Comparison of ENCODE assay signal across 1 cellular context in genomic region chr11:62851807-62852522, GRCh38.
A peak's percentile ranks its signal among the peaks of the same experiment; 100 is the strongest.
TF ChIP-seq lines count a peak whose summit lies in the region.

No MANE protein-coding gene starts in this region.

TF ChIP-seq in K562, 482 proteins besides CTCF, POLR2A, EP300 and RAD21 (continued from another document and continues in another):
- TF ChIP-seq PKNOX1 (IDR thresholded peaks at IDR 0.05) (peak; percentile 67), MXD1 (CRISPR knock-in tag; IDR thresholded peaks at IDR 0.05; ENCODE audit: borderline replicate concordance, poor library complexity, severe bottlenecking) (no peak), XRCC3 (IDR thresholded peaks at IDR 0.05) (no peak), KAT7 (CRISPR knock-in tag; IDR thresholded peaks at IDR 0.05; ENCODE audit: borderline replicate concordance) (peak; percentile 92; the same call in 1 of the 2 replicates), CREB1 (IDR thresholded peaks at IDR 0.05) (no peak), CREB1 (CRISPR knock-in tag; IDR thresholded peaks at IDR 0.05) (peak; percentile 37; the same call in 1 of the 2 replicates), TAF9B (IDR thresholded peaks at IDR 0.05; ENCODE audit: partially characterized antibody) (no peak), FOXJ3 (CRISPR knock-in tag; IDR thresholded peaks at IDR 0.05) (no peak), POLR2G (IDR thresholded peaks at IDR 0.05; ENCODE audit: low read depth, low read length) (0 out of 2 replicates have a peak, but pooled peaks have one; percentile 13), TCF3 (CRISPR knock-in tag; IDR thresholded peaks at IDR 0.05) (no peak), ZKSCAN3 (CRISPR knock-in tag; IDR thresholded peaks at IDR 0.05) (no peak), KLF16 (IDR thresholded peaks at IDR 0.05) (no peak), ZBTB1 (CRISPR knock-in tag; IDR thresholded peaks at IDR 0.05; ENCODE audit: borderline replicate concordance, low read depth) (0 out of 2 replicates have a peak, but pooled peaks have one; percentile 18), YBX1 (IDR thresholded peaks at IDR 0.05) (no peak), PHB (CRISPR knock-in tag; IDR thresholded peaks at IDR 0.05) (no peak), CTBP1 (IDR thresholded peaks at IDR 0.05; ENCODE audit: borderline replicate concordance) (0 out of 2 replicates have a peak, but pooled peaks have one; percentile 4), MXI1 (IDR thresholded peaks at IDR 0.05; ENCODE audit: low read depth, low read length) (peak; percentile 14; the same call in 1 of the 2 replicates), ATF1 (CRISPR knock-in tag; IDR thresholded peaks at IDR 0.05) (no peak), ATF1 (tag; IDR thresholded peaks at IDR 0.05) (no peak), ELF1 (tag; IDR thresholded peaks at IDR 0.05) (no peak), ZNF263 (CRISPR knock-in tag; IDR thresholded peaks at IDR 0.05; ENCODE audit: borderline replicate concordance) (no peak), MTA2 (IDR thresholded peaks at IDR 0.05; ENCODE audit: low read depth) (no peak), HNRNPLL (IDR thresholded peaks at IDR 0.05; ENCODE audit: low read depth, low read length, poor library complexity, severe bottlenecking) (no peak), TGIF2 (CRISPR knock-in tag; IDR thresholded peaks at IDR 0.05) (peak; percentile 50; the same call in 1 of the 2 replicates), FOXK2 (conservative IDR thresholded peaks at IDR 0.05 in 1 of 2, IDR thresholded peaks at IDR 0.05 in 1 of 2; ENCODE audit: low read depth in 2 of 2) (peak in 1 of 2 experiments; percentile 64; a peak in 1 of 4 replicates), FOSL1 (tag; conservative IDR thresholded peaks at IDR 0.05) (no peak), ZNF174 (CRISPR knock-in tag; IDR thresholded peaks at IDR 0.05) (no peak), ZBTB26 (CRISPR knock-in tag; IDR thresholded peaks at IDR 0.05) (no peak), BCLAF1 (IDR thresholded peaks at IDR 0.05; ENCODE audit: borderline replicate concordance in 1 of 2, control insufficient read depth in 1 of 2, low read depth in 2 of 2, low read length in 1 of 2) (0 out of 4 replicates have a peak, but pooled peaks of 1 of the 2 experiments have one; percentile 40), GABPA (tag; conservative IDR thresholded peaks at IDR 0.05; ENCODE audit: low read depth) (no peak), THRAP3 (IDR thresholded peaks at IDR 0.05; ENCODE audit: borderline replicate concordance) (no peak), RBM39 (optimal IDR thresholded peaks at IDR 0.05; ENCODE audit: low read depth, low read length) (peak; percentile 22), CHD4 (IDR thresholded peaks at IDR 0.05; ENCODE audit: insufficient read depth, insufficient replicate concordance, low read depth, low read length, poor library complexity, severe bottlenecking) (no peak), U2AF2 (optimal IDR thresholded peaks at IDR 0.05; ENCODE audit: low read depth, low read length) (no peak)
- TF ChIP-seq, protein P1, sequence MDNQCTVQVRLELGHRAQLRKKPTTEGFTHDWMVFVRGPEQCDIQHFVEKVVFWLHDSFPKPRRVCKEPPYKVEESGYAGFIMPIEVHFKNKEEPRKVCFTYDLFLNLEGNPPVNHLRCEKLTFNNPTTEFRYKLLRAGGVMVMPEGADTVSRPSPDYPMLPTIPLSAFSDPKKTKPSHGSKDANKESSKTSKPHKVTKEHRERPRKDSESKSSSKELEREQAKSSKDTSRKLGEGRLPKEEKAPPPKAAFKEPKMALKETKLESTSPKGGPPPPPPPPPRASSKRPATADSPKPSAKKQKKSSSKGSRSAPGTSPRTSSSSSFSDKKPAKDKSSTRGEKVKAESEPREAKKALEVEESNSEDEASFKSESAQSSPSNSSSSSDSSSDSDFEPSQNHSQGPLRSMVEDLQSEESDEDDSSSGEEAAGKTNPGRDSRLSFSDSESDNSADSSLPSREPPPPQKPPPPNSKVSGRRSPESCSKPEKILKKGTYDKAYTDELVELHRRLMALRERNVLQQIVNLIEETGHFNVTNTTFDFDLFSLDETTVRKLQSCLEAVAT (IDR thresholded peaks at IDR 0.05), result no peak
- TF ChIP-seq, protein P2, sequence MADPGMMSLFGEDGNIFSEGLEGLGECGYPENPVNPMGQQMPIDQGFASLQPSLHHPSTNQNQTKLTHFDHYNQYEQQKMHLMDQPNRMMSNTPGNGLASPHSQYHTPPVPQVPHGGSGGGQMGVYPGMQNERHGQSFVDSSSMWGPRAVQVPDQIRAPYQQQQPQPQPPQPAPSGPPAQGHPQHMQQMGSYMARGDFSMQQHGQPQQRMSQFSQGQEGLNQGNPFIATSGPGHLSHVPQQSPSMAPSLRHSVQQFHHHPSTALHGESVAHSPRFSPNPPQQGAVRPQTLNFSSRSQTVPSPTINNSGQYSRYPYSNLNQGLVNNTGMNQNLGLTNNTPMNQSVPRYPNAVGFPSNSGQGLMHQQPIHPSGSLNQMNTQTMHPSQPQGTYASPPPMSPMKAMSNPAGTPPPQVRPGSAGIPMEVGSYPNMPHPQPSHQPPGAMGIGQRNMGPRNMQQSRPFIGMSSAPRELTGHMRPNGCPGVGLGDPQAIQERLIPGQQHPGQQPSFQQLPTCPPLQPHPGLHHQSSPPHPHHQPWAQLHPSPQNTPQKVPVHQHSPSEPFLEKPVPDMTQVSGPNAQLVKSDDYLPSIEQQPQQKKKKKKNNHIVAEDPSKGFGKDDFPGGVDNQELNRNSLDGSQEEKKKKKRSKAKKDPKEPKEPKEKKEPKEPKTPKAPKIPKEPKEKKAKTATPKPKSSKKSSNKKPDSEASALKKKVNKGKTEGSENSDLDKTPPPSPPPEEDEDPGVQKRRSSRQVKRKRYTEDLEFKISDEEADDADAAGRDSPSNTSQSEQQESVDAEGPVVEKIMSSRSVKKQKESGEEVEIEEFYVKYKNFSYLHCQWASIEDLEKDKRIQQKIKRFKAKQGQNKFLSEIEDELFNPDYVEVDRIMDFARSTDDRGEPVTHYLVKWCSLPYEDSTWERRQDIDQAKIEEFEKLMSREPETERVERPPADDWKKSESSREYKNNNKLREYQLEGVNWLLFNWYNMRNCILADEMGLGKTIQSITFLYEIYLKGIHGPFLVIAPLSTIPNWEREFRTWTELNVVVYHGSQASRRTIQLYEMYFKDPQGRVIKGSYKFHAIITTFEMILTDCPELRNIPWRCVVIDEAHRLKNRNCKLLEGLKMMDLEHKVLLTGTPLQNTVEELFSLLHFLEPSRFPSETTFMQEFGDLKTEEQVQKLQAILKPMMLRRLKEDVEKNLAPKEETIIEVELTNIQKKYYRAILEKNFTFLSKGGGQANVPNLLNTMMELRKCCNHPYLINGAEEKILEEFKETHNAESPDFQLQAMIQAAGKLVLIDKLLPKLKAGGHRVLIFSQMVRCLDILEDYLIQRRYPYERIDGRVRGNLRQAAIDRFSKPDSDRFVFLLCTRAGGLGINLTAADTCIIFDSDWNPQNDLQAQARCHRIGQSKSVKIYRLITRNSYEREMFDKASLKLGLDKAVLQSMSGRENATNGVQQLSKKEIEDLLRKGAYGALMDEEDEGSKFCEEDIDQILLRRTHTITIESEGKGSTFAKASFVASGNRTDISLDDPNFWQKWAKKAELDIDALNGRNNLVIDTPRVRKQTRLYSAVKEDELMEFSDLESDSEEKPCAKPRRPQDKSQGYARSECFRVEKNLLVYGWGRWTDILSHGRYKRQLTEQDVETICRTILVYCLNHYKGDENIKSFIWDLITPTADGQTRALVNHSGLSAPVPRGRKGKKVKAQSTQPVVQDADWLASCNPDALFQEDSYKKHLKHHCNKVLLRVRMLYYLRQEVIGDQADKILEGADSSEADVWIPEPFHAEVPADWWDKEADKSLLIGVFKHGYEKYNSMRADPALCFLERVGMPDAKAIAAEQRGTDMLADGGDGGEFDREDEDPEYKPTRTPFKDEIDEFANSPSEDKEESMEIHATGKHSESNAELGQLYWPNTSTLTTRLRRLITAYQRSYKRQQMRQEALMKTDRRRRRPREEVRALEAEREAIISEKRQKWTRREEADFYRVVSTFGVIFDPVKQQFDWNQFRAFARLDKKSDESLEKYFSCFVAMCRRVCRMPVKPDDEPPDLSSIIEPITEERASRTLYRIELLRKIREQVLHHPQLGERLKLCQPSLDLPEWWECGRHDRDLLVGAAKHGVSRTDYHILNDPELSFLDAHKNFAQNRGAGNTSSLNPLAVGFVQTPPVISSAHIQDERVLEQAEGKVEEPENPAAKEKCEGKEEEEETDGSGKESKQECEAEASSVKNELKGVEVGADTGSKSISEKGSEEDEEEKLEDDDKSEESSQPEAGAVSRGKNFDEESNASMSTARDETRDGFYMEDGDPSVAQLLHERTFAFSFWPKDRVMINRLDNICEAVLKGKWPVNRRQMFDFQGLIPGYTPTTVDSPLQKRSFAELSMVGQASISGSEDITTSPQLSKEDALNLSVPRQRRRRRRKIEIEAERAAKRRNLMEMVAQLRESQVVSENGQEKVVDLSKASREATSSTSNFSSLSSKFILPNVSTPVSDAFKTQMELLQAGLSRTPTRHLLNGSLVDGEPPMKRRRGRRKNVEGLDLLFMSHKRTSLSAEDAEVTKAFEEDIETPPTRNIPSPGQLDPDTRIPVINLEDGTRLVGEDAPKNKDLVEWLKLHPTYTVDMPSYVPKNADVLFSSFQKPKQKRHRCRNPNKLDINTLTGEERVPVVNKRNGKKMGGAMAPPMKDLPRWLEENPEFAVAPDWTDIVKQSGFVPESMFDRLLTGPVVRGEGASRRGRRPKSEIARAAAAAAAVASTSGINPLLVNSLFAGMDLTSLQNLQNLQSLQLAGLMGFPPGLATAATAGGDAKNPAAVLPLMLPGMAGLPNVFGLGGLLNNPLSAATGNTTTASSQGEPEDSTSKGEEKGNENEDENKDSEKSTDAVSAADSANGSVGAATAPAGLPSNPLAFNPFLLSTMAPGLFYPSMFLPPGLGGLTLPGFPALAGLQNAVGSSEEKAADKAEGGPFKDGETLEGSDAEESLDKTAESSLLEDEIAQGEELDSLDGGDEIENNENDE (IDR thresholded peaks at IDR 0.05; ENCODE audit: low read depth, low read length), result no peak
- TF ChIP-seq, protein P3, sequence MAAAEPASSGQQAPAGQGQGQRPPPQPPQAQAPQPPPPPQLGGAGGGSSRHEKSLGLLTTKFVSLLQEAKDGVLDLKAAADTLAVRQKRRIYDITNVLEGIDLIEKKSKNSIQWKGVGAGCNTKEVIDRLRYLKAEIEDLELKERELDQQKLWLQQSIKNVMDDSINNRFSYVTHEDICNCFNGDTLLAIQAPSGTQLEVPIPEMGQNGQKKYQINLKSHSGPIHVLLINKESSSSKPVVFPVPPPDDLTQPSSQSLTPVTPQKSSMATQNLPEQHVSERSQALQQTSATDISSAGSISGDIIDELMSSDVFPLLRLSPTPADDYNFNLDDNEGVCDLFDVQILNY (CRISPR knock-in tag; IDR thresholded peaks at IDR 0.05), result peak; percentile 50; the same call in 1 of the 2 replicates
- TF ChIP-seq, protein P4, sequence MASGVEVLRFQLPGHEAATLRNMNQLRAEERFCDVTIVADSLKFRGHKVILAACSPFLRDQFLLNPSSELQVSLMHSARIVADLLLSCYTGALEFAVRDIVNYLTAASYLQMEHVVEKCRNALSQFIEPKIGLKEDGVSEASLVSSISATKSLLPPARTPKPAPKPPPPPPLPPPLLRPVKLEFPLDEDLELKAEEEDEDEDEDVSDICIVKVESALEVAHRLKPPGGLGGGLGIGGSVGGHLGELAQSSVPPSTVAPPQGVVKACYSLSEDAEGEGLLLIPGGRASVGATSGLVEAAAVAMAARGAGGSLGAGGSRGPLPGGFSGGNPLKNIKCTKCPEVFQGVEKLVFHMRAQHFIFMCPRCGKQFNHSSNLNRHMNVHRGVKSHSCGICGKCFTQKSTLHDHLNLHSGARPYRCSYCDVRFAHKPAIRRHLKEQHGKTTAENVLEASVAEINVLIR (CRISPR knock-in tag; IDR thresholded peaks at IDR 0.05), result no peak
- TF ChIP-seq, protein P5, sequence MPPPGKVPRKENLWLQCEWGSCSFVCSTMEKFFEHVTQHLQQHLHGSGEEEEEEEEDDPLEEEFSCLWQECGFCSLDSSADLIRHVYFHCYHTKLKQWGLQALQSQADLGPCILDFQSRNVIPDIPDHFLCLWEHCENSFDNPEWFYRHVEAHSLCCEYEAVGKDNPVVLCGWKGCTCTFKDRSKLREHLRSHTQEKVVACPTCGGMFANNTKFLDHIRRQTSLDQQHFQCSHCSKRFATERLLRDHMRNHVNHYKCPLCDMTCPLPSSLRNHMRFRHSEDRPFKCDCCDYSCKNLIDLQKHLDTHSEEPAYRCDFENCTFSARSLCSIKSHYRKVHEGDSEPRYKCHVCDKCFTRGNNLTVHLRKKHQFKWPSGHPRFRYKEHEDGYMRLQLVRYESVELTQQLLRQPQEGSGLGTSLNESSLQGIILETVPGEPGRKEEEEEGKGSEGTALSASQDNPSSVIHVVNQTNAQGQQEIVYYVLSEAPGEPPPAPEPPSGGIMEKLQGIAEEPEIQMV (tag; conservative IDR thresholded peaks at IDR 0.05; ENCODE audit: low read depth), result no peak
